In the genomic region with DNA sequence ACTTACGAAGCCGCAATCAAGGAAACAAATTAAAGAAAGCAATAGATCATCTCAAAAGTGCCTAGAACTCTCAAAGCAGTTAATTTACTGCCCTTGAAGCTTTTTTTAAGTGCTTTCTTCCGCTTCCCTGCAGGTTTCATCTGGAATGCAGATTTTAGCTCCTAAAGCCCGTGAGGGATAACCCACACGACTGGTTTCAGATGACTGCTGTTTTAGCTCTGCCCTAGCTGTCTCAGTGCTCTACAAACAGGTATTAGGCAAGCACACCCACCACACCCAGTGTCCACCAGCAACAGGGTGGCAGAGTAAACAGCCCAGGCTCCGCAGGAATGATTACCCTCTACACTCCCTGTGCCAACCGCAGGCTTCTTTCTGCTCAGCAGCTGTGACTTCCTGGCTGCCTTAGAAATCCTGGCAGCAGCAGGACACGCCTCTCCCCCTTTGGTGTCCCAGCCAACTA, we compare ENCODE assay signal across 8 cellular contexts.
DNase-seq lines count a peak whose midpoint lies in the region; ATAC-seq, FAIRE-seq and TF ChIP-seq lines count a peak whose summit lies in the region.

No MANE protein-coding gene starts in this region.

- TF ChIP-seq CTCF in C4-2B (conservative IDR thresholded peaks at IDR 0.05) = no peak

- in situ Hi-C loops in T47D (cut with HindIII; ENCODE audit: low pct_unique_long_range_greater_than_20kb, low sequenced_read_pairs) = no loop called here

- H3K27ac ChIP-seq in C4-2B = peak overlapping the region; percentile 24

- peak; percentile 32 for DNase-seq in NCI-H1105 (lab: John Stamatoyannopoulos, UW)
- DNase-seq in T47D (ENCODE audit: low read depth in 1 of 2, low spot score in 1 of 2) = peak; percentile 27 to 98
- peak; percentile 81 for DNase-seq in mucosa of gallbladder (ENCODE audit: low spot score)
- no peak for DNase-seq in GM12892 (ENCODE audit: insufficient read length)

- TF ChIP-seq POLR2A in GM12892 (IDR thresholded peaks at IDR 0.05; ENCODE audit: low read depth, low read length) = no peak

- no peak for FAIRE-seq in GM12892 (lab: Jason Lieb, UNC)

- ATAC-seq in HG03097 (IDR thresholded peaks at IDR 0.05; ENCODE audit: low FRiP score, unreplicated experiment) (no peak), GM18909 (IDR thresholded peaks at IDR 0.05; ENCODE audit: poor library complexity, unreplicated experiment) (no peak), HG03280 (IDR thresholded peaks at IDR 0.05; ENCODE audit: unreplicated experiment) (no peak)
